8 cellular contexts compared by ENCODE assay signal in the genomic region with DNA sequence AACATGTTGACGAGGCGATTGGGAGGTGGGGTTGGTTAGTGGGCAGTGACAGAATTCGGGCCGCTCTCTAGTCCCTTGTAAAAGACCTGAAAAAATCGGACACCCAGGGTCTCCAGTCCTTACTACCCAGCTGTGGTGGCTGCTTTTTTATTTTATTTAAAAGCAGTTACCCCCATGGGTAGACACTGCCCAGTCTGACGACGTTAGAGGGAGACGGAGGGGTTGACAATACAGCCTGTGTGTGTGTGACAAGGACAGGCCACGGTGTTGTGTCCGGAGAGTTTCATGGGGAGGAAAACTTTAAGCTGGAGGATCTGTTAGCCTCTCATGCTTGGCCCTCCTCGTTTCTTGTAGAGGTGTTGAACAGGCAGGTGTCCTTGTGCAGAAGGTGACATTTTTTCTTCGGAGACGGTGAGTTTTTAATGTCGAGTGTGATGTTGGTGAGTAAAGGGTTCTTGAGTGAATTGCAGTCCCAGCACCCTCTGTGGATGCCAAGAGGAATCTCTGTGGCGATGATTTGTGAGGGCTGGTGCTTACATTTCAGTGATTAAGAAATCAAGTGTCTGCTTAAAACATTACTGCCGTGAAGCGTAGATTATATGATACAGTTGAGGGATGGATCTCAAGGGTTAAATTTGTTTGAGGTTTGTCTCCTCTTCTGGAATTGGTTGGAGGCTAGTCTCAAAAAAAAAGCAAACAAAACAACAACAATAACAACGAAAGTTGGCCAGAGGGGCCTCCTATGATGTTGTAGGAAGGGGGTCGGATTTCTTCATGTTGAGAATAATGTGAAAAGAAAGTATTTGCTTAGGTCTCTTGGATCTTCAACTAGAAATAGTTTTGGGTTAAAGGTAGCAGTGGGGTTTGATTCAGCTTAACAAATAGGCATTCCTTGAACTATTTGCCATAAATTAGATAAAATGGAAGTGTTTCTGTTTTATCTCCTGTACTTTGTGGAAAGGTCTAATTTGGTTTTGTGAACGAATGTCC. TPM values are rescaled to one million over a fixed set of nuclear protein-coding genes. Genes with fewer than 3 reads are reported as not detected.
DNase-seq lines count a peak whose midpoint lies in the region; ATAC-seq, FAIRE-seq and TF ChIP-seq lines count a peak whose summit lies in the region.

No MANE protein-coding gene starts in this region.

- no peak overlapping the region for H2AK5ac ChIP-seq in H1 (ENCODE audit: low read depth, low read length)

- peak overlapping the region; percentile 76 for H3K4me3 Mint-ChIP-seq in activated CD4-positive, alpha-beta T cell treated with anti-CD3 and anti-CD28 coated beads, Interleukin-2, amount 10 ng/mL, durations not matched to agents 24 days and 14 days

- H2BK5ac ChIP-seq in H1 (ENCODE audit: low read depth, low read length): no peak overlapping the region

- H3K27me3 Mint-ChIP-seq in activated CD4-positive, alpha-beta T cell treated with anti-CD3 and anti-CD28 coated beads, Interleukin-2, amount 10 ng/mL, durations not matched to agents 24 days and 14 days: peaks cover 2% of the 10 kb centered on the region

- no peak for TF ChIP-seq CTCF in Peyer's patch (IDR thresholded peaks at IDR 0.05)
- no peak for TF ChIP-seq CTCF in H1 (IDR thresholded peaks at IDR 0.05; ENCODE audit: control extremely low read depth in 1 of 3, insufficient read depth in 1 of 3, low read depth in 1 of 3, low read length in 3 of 3)

- TF ChIP-seq EP300 in H1 (IDR thresholded peaks at IDR 0.05; ENCODE audit: borderline replicate concordance in 1 of 2, low read depth in 2 of 2, low read length in 2 of 2): no peak

- peaks cover 19% of the 10 kb centered on the region for H3K23me2 ChIP-seq in H1 (ENCODE audit: low read depth, low read length)

- H3K79me1 ChIP-seq in H1 (ENCODE audit: low read depth, low read length): peaks cover 6% of the 10 kb centered on the region

- TF ChIP-seq POLR2A in Peyer's patch (IDR thresholded peaks at IDR 0.05) (no peak), H1 (IDR thresholded peaks at IDR 0.05; ENCODE audit: control extremely low read depth in 1 of 2, low read depth in 2 of 2, low read length in 2 of 2) (no peak)

- H3K14ac ChIP-seq in H1 (ENCODE audit: insufficient read length): no peak overlapping the region

- H4K20me1 ChIP-seq in H1 (replicated peaks in 1 of 2; ENCODE audit: control insufficient read depth in 1 of 2, insufficient read depth in 2 of 2, low read length in 2 of 2): peaks cover 0 to 5% of the 10 kb centered on the region in 2 experiments

- peaks cover 0 to 34% (median 6%) of the 10 kb centered on the region in 4 donors for H3K4me1 ChIP-seq in Peyer's patch
- peaks cover 5 to 16% (median 10%) of the 10 kb centered on the region in 4 experiments; a peak in 6 of 7 replicates for H3K4me1 ChIP-seq in H1 (replicated peaks in 1 of 4; ENCODE audit: control insufficient read depth in 3 of 4, insufficient read depth in 4 of 4, low read length in 3 of 4)
- peaks cover 31% of the 10 kb centered on the region for H3K4me1 ChIP-seq in muscle layer of colon (ENCODE audit: insufficient read depth, low read length)

- ATAC-seq in GM19324 (IDR thresholded peaks at IDR 0.05; ENCODE audit: low FRiP score, unreplicated experiment): no peak

- no peak overlapping the region for H3K18ac ChIP-seq in H1 (ENCODE audit: extremely low read depth, low read length)

- POLR2A ChIA-PET in H1 (lab: Charles Lee; ENCODE audit: partially characterized antibody): interaction anchor here (0.5 to 1.9 kb wide), 5 partner anchors 12 to 705 kb away, joined by 3 to 5 read pairs (median 3); no protein-coding TSS in a partner anchor

- H3K9me3 Mint-ChIP-seq in activated CD4-positive, alpha-beta T cell treated with anti-CD3 and anti-CD28 coated beads, Interleukin-2, amount 10 ng/mL, durations not matched to agents 24 days and 14 days: no peaks in the 10 kb centered on the region

- no peak overlapping the region for H2BK20ac ChIP-seq in H1 (ENCODE audit: low read length)

- H3K9ac ChIP-seq in H1 (replicated peaks in 1 of 4; ENCODE audit: extremely low read depth in 1 of 4, low read depth in 3 of 4, low read length in 3 of 4): peak overlapping the region in 2 of 4 experiments; percentile 12 to 20; a peak in 1 of 7 replicates
- H3K9ac ChIP-seq in muscle layer of colon (ENCODE audit: low read length): peak overlapping the region; percentile 86

- no peaks in the 10 kb centered on the region for H3K9me3 ChIP-seq in Peyer's patch
- H3K9me3 ChIP-seq in H1 (ENCODE audit: insufficient read depth in 2 of 2, low read depth in 1 of 2, low read length in 1 of 2): no peaks in the 10 kb centered on the region
- no peaks in the 10 kb centered on the region for H3K9me3 ChIP-seq in muscle layer of colon (ENCODE audit: low read length)

- peak overlapping the region; percentile 86 to 97 for H3K4me2 ChIP-seq in H1 (ENCODE audit: insufficient read depth in 1 of 2, low read depth in 2 of 2, low read length in 2 of 2)

- no peak overlapping the region for H4K8ac ChIP-seq in H1 (ENCODE audit: extremely low read depth, insufficient read depth, low read length)

- no peak for TF ChIP-seq RAD21 in H1 (IDR thresholded peaks at IDR 0.05 in 1 of 2, conservative IDR thresholded peaks at IDR 0.05 in 1 of 2; ENCODE audit: low read depth in 2 of 2, low read length in 2 of 2)

- 0 out of 2 replicates have a peak overlapping the region, but pooled peaks have one; percentile 8 for H2BK15ac ChIP-seq in H1 (ENCODE audit: low read length)

- H3K4me1 Mint-ChIP-seq in activated CD4-positive, alpha-beta T cell treated with anti-CD3 and anti-CD28 coated beads, Interleukin-2, amount 10 ng/mL, durations not matched to agents 24 days and 14 days: peaks cover 43% of the 10 kb centered on the region

- H3K27ac ChIP-seq in Peyer's patch: peak overlapping the region; percentile 75 to 98 (median 89)
- no peak overlapping the region for H3K27ac ChIP-seq in H1 (ENCODE audit: low read depth, low read length)
- peak overlapping the region; percentile 76 for H3K27ac ChIP-seq in muscle layer of colon (ENCODE audit: low read depth, low read length)

- no peak overlapping the region for H2BK120ac ChIP-seq in H1 (replicated peaks; ENCODE audit: low read depth, low read length)

- peaks cover 0 to 40% of the 10 kb centered on the region in 2 experiments; a peak in 2 of 4 replicates for H3K79me2 ChIP-seq in H1 (ENCODE audit: control insufficient read depth in 1 of 2, insufficient read depth in 2 of 2, low read length in 2 of 2)

- no peak overlapping the region for H3K56ac ChIP-seq in H1 (replicated peaks; ENCODE audit: insufficient read length, low read depth, low read length)

- no peak for FAIRE-seq in H1 (lab: Jason Lieb, UNC)

- no peak overlapping the region for H4K91ac ChIP-seq in H1 (replicated peaks; ENCODE audit: insufficient read length, low read length)

- H3K23ac ChIP-seq in H1 (ENCODE audit: insufficient read length): no peak overlapping the region

- no peak overlapping the region for H3K4ac ChIP-seq in H1 (replicated peaks; ENCODE audit: insufficient read length, low read depth, low read length)

- peak overlapping the region; percentile 66 for H3K27ac Mint-ChIP-seq in activated CD4-positive, alpha-beta T cell treated with anti-CD3 and anti-CD28 coated beads, Interleukin-2, amount 10 ng/mL, durations not matched to agents 24 days and 14 days

- peaks cover 4% of the 10 kb centered on the region for H3K36me3 Mint-ChIP-seq in activated CD4-positive, alpha-beta T cell treated with anti-CD3 and anti-CD28 coated beads, Interleukin-2, amount 10 ng/mL, durations not matched to agents 24 days and 14 days (ENCODE audit: low read depth)

- CTCF ChIA-PET in H1 (lab: Charles Lee; ENCODE audit: partially characterized antibody): interaction anchor here (0.9 to 1.3 kb wide), 2 partner anchors 249 to 297 kb away, joined by 3 read pairs; no protein-coding TSS in a partner anchor

- H3K4me3 ChIP-seq in Peyer's patch (peak overlapping the region; percentile 62 to 97 (median 78)), H1 (ENCODE audit: extremely low read depth in 1 of 4, insufficient read depth in 2 of 4, low read depth in 3 of 4, low read length in 4 of 4) (peak overlapping the region; percentile 59 to 87 (median 78)), muscle layer of colon (ENCODE audit: low read depth in 1 of 2, low read length in 2 of 2) (peak overlapping the region; percentile 75 to 89)

- intact Hi-C loops in activated CD4-positive, alpha-beta T cell treated with anti-CD3 and anti-CD28 coated beads, Interleukin-2, amount 10 ng/mL, durations not matched to agents 24 days and 14 days (cut with micrococcal nuclease): no loop called here

- H3K36me3 ChIP-seq in Peyer's patch (no peaks in the 10 kb centered on the region), H1 (ENCODE audit: control insufficient read depth in 2 of 4, insufficient read depth in 4 of 4, low read length in 3 of 4) (no peaks in the 10 kb centered on the region), muscle layer of colon (ENCODE audit: insufficient read depth, low read length) (no peaks in the 10 kb centered on the region)

- H3K27me3 ChIP-seq in Peyer's patch (no peaks in the 10 kb centered on the region), H1 (replicated peaks in 1 of 4; ENCODE audit: control insufficient read depth in 3 of 4, extremely low read depth in 1 of 4, insufficient read depth in 3 of 4, low read length in 3 of 4) (peaks cover 0 to 6% (median 5%) of the 10 kb centered on the region in 4 experiments; a peak in 3 of 7 replicates), muscle layer of colon (ENCODE audit: control insufficient read depth in 1 of 2, insufficient read depth in 2 of 2, low read length in 2 of 2) (no peaks in the 10 kb centered on the region)

- no peak overlapping the region for H4K5ac ChIP-seq in H1 (ENCODE audit: insufficient read length, low read depth, low read length)

- peak; percentile 64 for DNase-seq in activated CD4-positive, alpha-beta T cell treated with anti-CD3 and anti-CD28 coated beads, Interleukin-2, amount 10 ng/mL, durations not matched to agents 24 days and 14 days
- DNase-seq in activated CD4-positive, alpha-beta T cell treated with anti-CD3 and anti-CD28 coated beads, Interleukin-2, amount 50 U/mL, for 48 hours: no peak
- DNase-seq in Peyer's patch (no peak), H1 (ENCODE audit: low read depth in 1 of 2, low spot score in 2 of 2) (no peak), NCI-H2196 treated with DMSO at 0.1 percent for 48 hours (lab: John Stamatoyannopoulos, UW; ENCODE audit: unreplicated experiment) (no peak), NCI-H2171 treated with DMSO at 0.1 percent for 48 hours (lab: John Stamatoyannopoulos, UW) (no peak)

- H2AFZ ChIP-seq in H1 (ENCODE audit: low read length): no peak overlapping the region

- H2BK12ac ChIP-seq in H1 (ENCODE audit: low read depth, low read length): 0 out of 2 replicates have a peak overlapping the region, but pooled peaks have one; percentile 17

- 25% methylated on average over 20 of the region's 20 CpGs; no CpG with 5 or more reads in 1 of the 2 experiments for WGBS in H1 (ENCODE audit: extremely low coverage in 1 of 2, insufficient coverage in 1 of 2, insufficient read length in 1 of 2, insufficient replicate concordance in 2 of 2, low coverage in 1 of 2, low lambda C conversion rate in 2 of 2, missing lambda C conversion rate in 1 of 2), 2 experiments

RNA-seq across cellular contexts. Expression of a gene that starts 1.5 kb away (rescaled TPM):
- total RNA-seq in activated CD4-positive, alpha-beta T cell treated with anti-CD3 and anti-CD28 coated beads, Interleukin-2, amount 10 ng/mL, durations not matched to agents 24 days and 14 days: 24.6 and 25.9 TPM in 2 replicates
- 10 to 100 TPM; 41.3 to 69.6 (median 54.8) TPM for total RNA-seq in Peyer's patch
- 16.6 and 17.9 TPM in 2 replicates for total RNA-seq in H1 (2021; fragmentation: NEBNext Ultra II Directional; extraction: Animal tissue kit (Norgen Biotek cat#: 25700))
- polyA plus RNA-seq in H1 (2011; rRNA removed): 8.3 and 12.8 TPM in 2 replicates
- 12.0 TPM for polyA plus RNA-seq in H1 (2011; cell fraction: cytosol; rRNA removed)
- polyA plus RNA-seq in H1 (2011; cell fraction: nucleus; rRNA removed): 12.3 TPM
- polyA plus RNA-seq in H1 (2012, experiment 1 of 2): 8.1 to 11.5 TPM (median 10.3 TPM) in 4 replicates
- 0.75 TPM for polyA plus RNA-seq in H1 (2012, experiment 2 of 2)
- 8.9 TPM for polyA plus RNA-seq in H1 (2013, experiment 1 of 2)
- polyA plus RNA-seq in H1 (2013, experiment 2 of 2): 8.7 TPM
- polyA minus RNA-seq in H1 (2011; rRNA and poly(A)+ RNA removed): 40.0 and 47.1 TPM in 2 replicates
- 15.0 TPM for polyA minus RNA-seq in H1 (2011; cell fraction: cytosol; rRNA and poly(A)+ RNA removed)
- polyA minus RNA-seq in H1 (2011; cell fraction: nucleus; rRNA and poly(A)+ RNA removed): 59.0 TPM
